ENCODE assay signal across 9 cellular contexts in the genomic region with DNA sequence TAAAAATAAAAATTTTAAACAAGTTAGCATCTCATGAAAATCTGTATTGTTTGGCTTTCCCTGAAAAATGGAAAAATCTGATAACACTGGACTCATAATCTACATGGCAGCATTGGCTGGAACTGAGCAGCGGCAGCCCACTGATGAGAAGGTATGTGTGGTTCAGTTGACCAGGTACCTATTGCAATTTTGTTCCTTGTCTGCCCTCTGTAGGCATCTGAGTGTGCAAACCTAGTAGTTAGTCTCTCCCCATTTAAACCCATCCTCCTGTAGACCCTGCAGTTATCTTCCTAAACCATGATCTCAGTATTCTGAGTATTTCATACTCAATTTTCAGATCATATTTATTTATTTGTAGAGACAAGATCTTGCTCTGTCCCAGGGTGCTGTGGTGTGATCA. TPM values are rescaled to one million over a fixed set of nuclear protein-coding genes. Genes with fewer than 3 reads are reported as not detected.
DNase-seq lines count a peak whose midpoint lies in the region; TF ChIP-seq lines count a peak whose summit lies in the region.
"Had no signal": no experiment of that assay in that cellular context is flagged by ENCODE, and none has a peak within 500 bp of the region (broad histone marks: within the 10 kb centered on the region; RNA-seq: fewer than 3 reads in every experiment).

No MANE protein-coding gene starts in this region.

- dilution Hi-C loops in mammary epithelial cell (cut with HindIII; ENCODE audit: low sequenced_read_pairs), result no loop called here

- peaks cover 11% of the 10 kb centered on the region for H3F3A ChIP-seq in neural progenitor cell (ENCODE audit: low read depth)

- H2AFZ ChIP-seq in mammary epithelial cell (ENCODE audit: low read depth, low read length) (no peak overlapping the region), neural progenitor cell (replicated peaks) (no peak overlapping the region)

- TF ChIP-seq CTCF in LNCAP (IDR thresholded peaks at IDR 0.05) (peak; percentile 30; the same call in 1 of the 2 replicates), mammary epithelial cell (conservative IDR thresholded peaks at IDR 0.05 in 1 of 2, IDR thresholded peaks at IDR 0.05 in 1 of 2; ENCODE audit: extremely low read depth in 1 of 2, insufficient read depth in 1 of 2, low read depth in 1 of 2, low read length in 2 of 2) (peak; percentile 23 to 54), neural progenitor cell (IDR thresholded peaks at IDR 0.05) (peak; percentile 38), spleen (IDR thresholded peaks at IDR 0.05 in 8 of 11, conservative IDR thresholded peaks at IDR 0.05 in 3 of 11) (peak in 1 of 11 experiments; percentile 37)

- CTCF ChIA-PET in activated CD4-positive, alpha-beta memory T cell treated with anti-CD3 and anti-CD28 coated beads for 36 hours (lab: Charles Lee), result interaction anchor here (3.5 to 4.1 kb wide), 2 partner anchors 11 to 276 kb away, joined by 15 to 20 read pairs; no protein-coding TSS in a partner anchor
- CTCF ChIA-PET in activated CD4-positive, alpha-beta memory T cell treated with anti-CD3 and anti-CD28 coated beads, Interleukin-2, amount 10 ng/mL, durations not matched to agents 7 days and 5 days (lab: Charles Lee), result interaction anchor here (0.9 to 3.8 kb wide), 3 partner anchors 12 to 280 kb away, joined by 4 to 19 read pairs (median 4); no protein-coding TSS in a partner anchor
- CTCF ChIA-PET in mammary epithelial cell (lab: Charles Lee; ENCODE audit: low non-redundant PET), result no interaction called here

- H3K9me3 Mint-ChIP-seq in activated CD4-positive, alpha-beta memory T cell treated with anti-CD3 and anti-CD28 coated beads for 36 hours, result no peaks in the 10 kb centered on the region
- no peaks in the 10 kb centered on the region for H3K9me3 Mint-ChIP-seq in activated CD4-positive, alpha-beta memory T cell treated with anti-CD3 and anti-CD28 coated beads, Interleukin-2, amount 10 ng/mL, durations not matched to agents 7 days and 5 days
- H3K9me3 Mint-ChIP-seq in neural progenitor cell, result no peaks in the 10 kb centered on the region

- H3K27ac ChIP-seq in mammary epithelial cell (ENCODE audit: insufficient read depth, low read depth, low read length) (no peak overlapping the region), neural progenitor cell (no peak overlapping the region), spleen (no peak overlapping the region)
- H3K27ac ChIP-seq: skin epidermis had no signal

- WGBS in mammary epithelial cell (ENCODE audit: low coverage, missing lambda C conversion rate), result 27% methylated on average over 1 of the region's 1 CpG
- 9 to 50% (median 29%) methylated on average over 1 of the region's 1 CpG for WGBS in spleen, 5 donors

- no TSS peak for BruUV-seq in mammary epithelial cell (replicated peaks; lab: Mats Ljungman, UMichigan)

- no peaks in the 10 kb centered on the region for H3K79me2 ChIP-seq in mammary epithelial cell (ENCODE audit: insufficient read depth, low read length)
- H3K79me2 ChIP-seq in neural progenitor cell (ENCODE audit: low read depth), result no peaks in the 10 kb centered on the region

- POLR2A ChIA-PET in activated CD4-positive, alpha-beta memory T cell treated with anti-CD3 and anti-CD28 coated beads for 36 hours (lab: Charles Lee), result no interaction called here
- POLR2A ChIA-PET in activated CD4-positive, alpha-beta memory T cell treated with anti-CD3 and anti-CD28 coated beads, Interleukin-2, amount 10 ng/mL, durations not matched to agents 7 days and 5 days (lab: Charles Lee), result no interaction called here

- H3K27ac Mint-ChIP-seq in activated CD4-positive, alpha-beta memory T cell treated with anti-CD3 and anti-CD28 coated beads for 36 hours, result no peak overlapping the region
- H3K27ac Mint-ChIP-seq in activated CD4-positive, alpha-beta memory T cell treated with anti-CD3 and anti-CD28 coated beads, Interleukin-2, amount 10 ng/mL, durations not matched to agents 7 days and 5 days, result no peak overlapping the region
- no peak overlapping the region for H3K27ac Mint-ChIP-seq in neural progenitor cell

- H3K9ac ChIP-seq in mammary epithelial cell (ENCODE audit: insufficient read depth, low read length), result no peak overlapping the region
- H3K9ac ChIP-seq in neural progenitor cell, result no peak overlapping the region

- H3K4me3 ChIP-seq in mammary epithelial cell (replicated peaks in 1 of 3; ENCODE audit: insufficient read depth in 1 of 3, low read depth in 2 of 3, low read length in 3 of 3) (no peak overlapping the region), neural progenitor cell (no peak overlapping the region), spleen (no peak overlapping the region)
- H3K4me3 ChIP-seq: skin epidermis had no signal

- DNase-seq in activated CD4-positive, alpha-beta memory T cell treated with anti-CD3 and anti-CD28 coated beads for 36 hours, result peak; percentile 12
- DNase-seq in activated CD4-positive, alpha-beta memory T cell treated with anti-CD3 and anti-CD28 coated beads, Interleukin-2, amount 10 ng/mL, durations not matched to agents 7 days and 5 days, result no peak
- DNase-seq in mammary epithelial cell (peak; percentile 19), neural progenitor cell (ENCODE audit: low spot score) (peak; percentile 39), spleen (no peak), HCEC 1CT (no peak), pons (ENCODE audit: low spot score) (no peak)

- no peaks in the 10 kb centered on the region for H4K20me1 ChIP-seq in mammary epithelial cell (ENCODE audit: insufficient read depth, low read length)
- no peaks in the 10 kb centered on the region for H4K20me1 ChIP-seq in neural progenitor cell (ENCODE audit: low read depth)

- H3K4me1 ChIP-seq in mammary epithelial cell (ENCODE audit: insufficient read depth, low read length), result no peaks in the 10 kb centered on the region
- H3K4me1 ChIP-seq in neural progenitor cell, result peaks cover 7% of the 10 kb centered on the region
- H3K4me1 ChIP-seq in spleen, result no peaks in the 10 kb centered on the region

- no peaks in the 10 kb centered on the region for H3K36me3 Mint-ChIP-seq in activated CD4-positive, alpha-beta memory T cell treated with anti-CD3 and anti-CD28 coated beads for 36 hours
- no peaks in the 10 kb centered on the region for H3K36me3 Mint-ChIP-seq in activated CD4-positive, alpha-beta memory T cell treated with anti-CD3 and anti-CD28 coated beads, Interleukin-2, amount 10 ng/mL, durations not matched to agents 7 days and 5 days (ENCODE audit: low read depth)
- H3K36me3 Mint-ChIP-seq in neural progenitor cell, result no peaks in the 10 kb centered on the region

- no peaks in the 10 kb centered on the region for H3K27me3 ChIP-seq in mammary epithelial cell (ENCODE audit: insufficient read depth, low read length)
- H3K27me3 ChIP-seq in neural progenitor cell, result no peaks in the 10 kb centered on the region
- no peaks in the 10 kb centered on the region for H3K27me3 ChIP-seq in spleen (replicated peaks in 1 of 7)

- H3K9me3 ChIP-seq in mammary epithelial cell (replicated peaks; ENCODE audit: insufficient read depth, low read length), result no peaks in the 10 kb centered on the region
- H3K9me3 ChIP-seq in neural progenitor cell (ENCODE audit: low read depth), result no peaks in the 10 kb centered on the region
- no peaks in the 10 kb centered on the region for H3K9me3 ChIP-seq in spleen

- no peak overlapping the region for H3K4me2 ChIP-seq in mammary epithelial cell (ENCODE audit: insufficient read depth, low read depth, low read length)
- no peak overlapping the region for H3K4me2 ChIP-seq in neural progenitor cell

- intact Hi-C loops in activated CD4-positive, alpha-beta memory T cell treated with anti-CD3 and anti-CD28 coated beads for 36 hours (cut with micrococcal nuclease), result loop anchor here (1.0 to 5.0 kb wide), 2 partner anchors 57 to 255 kb away; a partner anchor contains a TSS
- intact Hi-C loops in mammary epithelial cell (cut with micrococcal nuclease) (loop anchor here (1.0 kb wide), 3 partner anchors 59 to 255 kb away; a partner anchor contains a TSS), spleen (cut with DNase I; ENCODE audit: low total_unique reads) (loop anchor here (10.0 kb wide), 1 partner anchor 725 kb away; no protein-coding TSS in a partner anchor)

- H3K36me3 ChIP-seq in mammary epithelial cell (ENCODE audit: insufficient read depth, low read length) (no peaks in the 10 kb centered on the region), neural progenitor cell (no peaks in the 10 kb centered on the region), spleen (no peaks in the 10 kb centered on the region)

- H3K4me3 Mint-ChIP-seq in activated CD4-positive, alpha-beta memory T cell treated with anti-CD3 and anti-CD28 coated beads for 36 hours, result no peak overlapping the region
- H3K4me3 Mint-ChIP-seq in activated CD4-positive, alpha-beta memory T cell treated with anti-CD3 and anti-CD28 coated beads, Interleukin-2, amount 10 ng/mL, durations not matched to agents 7 days and 5 days, result no peak overlapping the region
- H3K4me3 Mint-ChIP-seq in neural progenitor cell, result no peak overlapping the region

- TF ChIP-seq POLR2A in spleen (IDR thresholded peaks at IDR 0.05), result no peak

- no peaks in the 10 kb centered on the region for H3K27me3 Mint-ChIP-seq in activated CD4-positive, alpha-beta memory T cell treated with anti-CD3 and anti-CD28 coated beads for 36 hours
- H3K27me3 Mint-ChIP-seq in activated CD4-positive, alpha-beta memory T cell treated with anti-CD3 and anti-CD28 coated beads, Interleukin-2, amount 10 ng/mL, durations not matched to agents 7 days and 5 days, result no peaks in the 10 kb centered on the region
- H3K27me3 Mint-ChIP-seq in neural progenitor cell (ENCODE audit: insufficient read depth, low read depth), result peaks cover 8% of the 10 kb centered on the region

- in situ Hi-C loops in mammary epithelial cell (cut with MboI; ENCODE audit: low sequenced_read_pairs in 2 of 2), result loop anchor here in 1 of 2 donors (10.0 kb wide), 2 partner anchors 145 to 255 kb away; no protein-coding TSS in a partner anchor

- H3K4me1 Mint-ChIP-seq in activated CD4-positive, alpha-beta memory T cell treated with anti-CD3 and anti-CD28 coated beads for 36 hours (ENCODE audit: low read depth), result peaks cover under 1% of the 10 kb centered on the region
- no peaks in the 10 kb centered on the region for H3K4me1 Mint-ChIP-seq in activated CD4-positive, alpha-beta memory T cell treated with anti-CD3 and anti-CD28 coated beads, Interleukin-2, amount 10 ng/mL, durations not matched to agents 7 days and 5 days
- H3K4me1 Mint-ChIP-seq in neural progenitor cell, result peaks cover 3% of the 10 kb centered on the region

RNA-seq across cellular contexts. Expression of a gene that starts 59.4 kb away (rescaled TPM):
- 100 to 1,000 TPM; 388 to 398 TPM for total RNA-seq in activated CD4-positive, alpha-beta memory T cell treated with anti-CD3 and anti-CD28 coated beads for 36 hours
- total RNA-seq in activated CD4-positive, alpha-beta memory T cell treated with anti-CD3 and anti-CD28 coated beads, Interleukin-2, amount 10 ng/mL, durations not matched to agents 7 days and 5 days, result 100 to 1,000 TPM; 213 to 219 TPM
- total RNA-seq in mammary epithelial cell (100 to 1,000 TPM; 166 to 276 TPM), neural progenitor cell (ENCODE audit: low replicate concordance) (399 and 534 TPM in 2 replicates), spleen (100 to 1,000 TPM; 119 to 200 (median 142) TPM)
- polyA plus RNA-seq in mammary epithelial cell (229 TPM), spleen (100 to 1,000 TPM in 2 of 3 donors, 10 to 100 TPM in 1; 82.9 to 112 (median 112) TPM)
- 119 TPM for polyA minus RNA-seq in mammary epithelial cell

Comparison
In these comparisons a context has a peak if more than half of its experiments do, and no peak if none do; other contexts are left out.
1. DNase-seq: peak in activated CD4-positive, alpha-beta memory T cell treated with anti-CD3 and anti-CD28 coated beads for 36 hours (single experiment), mammary epithelial cell (single experiment) and neural progenitor cell (single experiment); none in activated CD4-positive, alpha-beta memory T cell treated with anti-CD3 and anti-CD28 coated beads, Interleukin-2, amount 10 ng/mL, durations not matched to agents 7 days and 5 days (single experiment), spleen (single experiment), HCEC 1CT (single experiment) and pons (single experiment).